In the genomic region with DNA sequence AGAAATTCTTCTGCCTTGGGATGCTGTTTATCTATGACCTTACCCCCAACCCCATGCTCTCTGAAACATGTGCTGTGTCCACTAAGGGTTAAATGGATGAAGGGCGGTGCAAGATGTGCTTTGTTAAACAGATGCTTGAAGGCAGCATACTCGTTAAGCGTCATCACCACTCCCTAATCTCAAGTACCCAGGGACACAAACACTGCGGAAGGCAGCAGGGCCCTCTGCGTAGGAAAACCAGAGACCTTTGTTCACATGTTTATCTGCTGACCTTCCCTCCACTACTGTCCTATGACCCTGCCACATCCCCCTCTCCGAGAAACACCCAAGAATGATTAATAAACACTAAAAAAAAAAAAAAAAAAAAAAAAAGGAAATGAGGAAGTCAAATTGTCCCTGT, we compare ENCODE assay signal across 10 cellular contexts. TPM values are rescaled to one million over a fixed set of nuclear protein-coding genes. Genes with fewer than 3 reads are reported as not detected.
"Had no signal": no experiment of that assay in that cellular context is flagged by ENCODE, and none has a peak within 500 bp of the region (broad histone marks: within the 10 kb centered on the region; RNA-seq: fewer than 3 reads in every experiment).

No MANE protein-coding gene starts in this region.

RNA-seq across cellular contexts. Expression of a gene that starts 47.8 kb away (rescaled TPM):
- total RNA-seq: neural crest cell, osteocyte, posterior vena cava, prostate gland, pulmonary artery endothelial cell, right atrium auricular region, transverse colon, urinary bladder, uterus had no signal
- polyA plus RNA-seq: smooth muscle cell, urinary bladder had no signal
